In genomic region chr4:10173039-10173753, GRCh38 we compare ENCODE assay signal across 9 cellular contexts. TPM values are rescaled to one million over a fixed set of nuclear protein-coding genes. Genes with fewer than 3 reads are reported as not detected.
A peak's percentile ranks its signal among the peaks of the same experiment; 100 is the strongest.
DNase-seq lines count a peak whose midpoint lies in the region; ATAC-seq lines count a peak whose summit lies in the region.
"Had no signal": no experiment of that assay in that cellular context is flagged by ENCODE, and none has a peak within 500 bp of the region (broad histone marks: within the 10 kb centered on the region; RNA-seq: fewer than 3 reads in every experiment).

No MANE protein-coding gene starts in this region.

- H3K9me3 Mint-ChIP-seq in natural killer cell treated with Interleukin-12 subunit alpha and Interleukin-12 subunit beta and Interleukin-15 and Interleukin-18, amount 100 ng/mL, for 72 hours, result no peaks in the 10 kb centered on the region
- H3K9me3 Mint-ChIP-seq: CD4-positive, alpha-beta memory T cell had no signal

- no peaks in the 10 kb centered on the region for H3K36me3 Mint-ChIP-seq in natural killer cell treated with Interleukin-12 subunit alpha and Interleukin-12 subunit beta and Interleukin-15 and Interleukin-18, amount 100 ng/mL, for 72 hours
- H3K36me3 Mint-ChIP-seq: CD4-positive, alpha-beta memory T cell had no signal

- ATAC-seq in natural killer cell treated with Interleukin-12 subunit alpha and Interleukin-12 subunit beta and Interleukin-15 and Interleukin-18, amount 100 ng/mL, for 72 hours, result peak in 1 of 2 donors; percentile 31
- ATAC-seq in HG03095 (IDR thresholded peaks at IDR 0.05; ENCODE audit: unreplicated experiment) (no peak), HG03108 (IDR thresholded peaks at IDR 0.05; ENCODE audit: unreplicated experiment) (no peak)

- peak overlapping the region; percentile 19 to 41 for H3K27ac Mint-ChIP-seq in natural killer cell treated with Interleukin-12 subunit alpha and Interleukin-12 subunit beta and Interleukin-15 and Interleukin-18, amount 100 ng/mL, for 72 hours
- H3K27ac Mint-ChIP-seq: CD4-positive, alpha-beta memory T cell had no signal

- peaks cover 17% of the 10 kb centered on the region in 2 donors for H3K27me3 Mint-ChIP-seq in natural killer cell treated with Interleukin-12 subunit alpha and Interleukin-12 subunit beta and Interleukin-15 and Interleukin-18, amount 100 ng/mL, for 72 hours

- no peaks in the 10 kb centered on the region for H3K4me1 Mint-ChIP-seq in natural killer cell treated with Interleukin-12 subunit alpha and Interleukin-12 subunit beta and Interleukin-15 and Interleukin-18, amount 100 ng/mL, for 72 hours (ENCODE audit: low read depth in 2 of 2)
- H3K4me1 Mint-ChIP-seq: CD4-positive, alpha-beta memory T cell had no signal

- DNase-seq in Ammon's horn (ENCODE audit: low spot score) (peak; percentile 22), NCI-H2029 (lab: John Stamatoyannopoulos, UW) (peak; percentile 80), fibroblast of gingiva (ENCODE audit: low read depth) (peak; percentile 31), superior temporal gyrus (ENCODE audit: extremely low spot score) (no peak)
- DNase-seq in natural killer cell treated with Interleukin-12 subunit alpha and Interleukin-12 subunit beta and Interleukin-15 and Interleukin-18, amount 100 ng/mL, for 72 hours (ENCODE audit: low spot score), result no peak
- DNase-seq in activated CD4-positive, alpha-beta T cell treated with anti-CD3 and anti-CD28 coated beads, Interleukin-2, amount 50 U/mL, for 4 hours, result no peak
- DNase-seq: CD4-positive, alpha-beta memory T cell had no signal

- H3K4me3 Mint-ChIP-seq in natural killer cell treated with Interleukin-12 subunit alpha and Interleukin-12 subunit beta and Interleukin-15 and Interleukin-18, amount 100 ng/mL, for 72 hours, result no peak overlapping the region
- H3K4me3 Mint-ChIP-seq: CD4-positive, alpha-beta memory T cell had no signal

RNA-seq across cellular contexts. Expression of gene WDR1, which starts 56.6 kb away (rescaled TPM):
- total RNA-seq in natural killer cell treated with Interleukin-12 subunit alpha and Interleukin-12 subunit beta and Interleukin-15 and Interleukin-18, amount 100 ng/mL, for 72 hours, result 100 to 1,000 TPM; 550 to 559 TPM

Comparison
In these comparisons a context has a peak if more than half of its experiments do, and no peak if none do; other contexts are left out.
1. DNase-seq: peak in Ammon's horn (single experiment), NCI-H2029 (single experiment) and fibroblast of gingiva (single experiment); none in natural killer cell treated with Interleukin-12 subunit alpha and Interleukin-12 subunit beta and Interleukin-15 and Interleukin-18, amount 100 ng/mL, for 72 hours (single experiment), activated CD4-positive, alpha-beta T cell treated with anti-CD3 and anti-CD28 coated beads, Interleukin-2, amount 50 U/mL, for 4 hours (0 of 2) and superior temporal gyrus (single experiment).